ENCODE assay signal across 38 cellular contexts in the genomic region with DNA sequence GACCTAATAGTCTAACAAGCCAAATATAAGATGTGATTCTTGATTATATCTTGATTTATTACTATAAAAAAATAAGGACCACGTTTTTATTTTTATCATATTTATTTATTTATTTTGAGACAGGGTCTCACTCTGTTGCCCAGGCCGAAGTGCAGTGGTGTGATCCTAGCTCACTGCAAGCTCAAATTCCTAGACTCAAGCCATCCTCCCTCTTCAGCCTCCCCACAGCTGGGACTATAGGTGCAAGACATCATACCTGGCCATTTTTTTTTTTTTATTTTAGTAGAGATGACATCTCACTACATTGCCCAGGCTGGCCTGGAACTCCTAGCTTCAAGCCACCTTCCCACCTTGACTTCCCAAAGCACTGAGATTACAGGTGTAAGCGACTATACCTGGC.
"Had no signal": no experiment of that assay in that cellular context is flagged by ENCODE, and none has a peak within 500 bp of the region (broad histone marks: within the 10 kb centered on the region; RNA-seq: fewer than 3 reads in every experiment).

No MANE protein-coding gene starts in this region.

- H3K9me3 Mint-ChIP-seq: activated naive CD4-positive, alpha-beta T cell treated with anti-CD3 and anti-CD28 coated beads for 36 hours; activated naive CD4-positive, alpha-beta T cell treated with anti-CD3 and anti-CD28 coated beads, Interleukin-2, amount 10 ng/mL, durations not matched to agents 7 days and 5 days; activated naive CD4-positive, alpha-beta T cell treated with anti-CD3 and anti-CD28 coated beads, Interleukin-2, amount 50 U/mL, for 24 hours; activated naive CD4-positive, alpha-beta T cell treated with anti-CD3 and anti-CD28 coated beads, Interleukin-2, amount 50 U/mL, for 72 hours; activated naive CD8-positive, alpha-beta T cell treated with anti-CD3 and anti-CD28 coated beads for 36 hours; activated naive CD8-positive, alpha-beta T cell treated with anti-CD3 and anti-CD28 coated beads, Interleukin-2, amount 10 ng/mL, durations not matched to agents 7 days and 5 days; activated naive CD8-positive, alpha-beta T cell treated with anti-CD3 and anti-CD28 coated beads, Interleukin-2, amount 50 U/mL, for 24 hours; activated T-cell treated with anti-CD3 and anti-CD28 coated beads, Interleukin-2, amount 50 U/mL, for 24 hours; activated T-cell treated with anti-CD3 and anti-CD28 coated beads, Interleukin-2, amount 50 U/mL, for 4 hours; activated T-cell treated with anti-CD3 and anti-CD28 coated beads, Interleukin-2, amount 50 U/mL, for 72 hours; activated T-helper 1 cell treated with anti-CD3 and anti-CD28 coated beads, Interleukin-12 subunit alpha, Interleukin-12 subunit beta, Interleukin-2, Interleukin-4 antibody, amounts not matched to agents 30 ng/mL and 10 ng/mL and 1 ng/mL, durations not matched to agents 14 hours and 24 hours and 36 hours; activated T-helper 17 cell treated with anti-CD3 and anti-CD28 coated beads, Interleukin-2, amount 50 U/mL, for 72 hours; activated T-helper 2 cell treated with anti-CD3 and anti-CD28 coated beads, Interferon-gamma antibody, Interleukin-2, Interleukin-4, amounts not matched to agents 10 μg/mL and 5 μg/mL and 100 μg/mL, durations not matched to agents 14 hours and 24 hours and 36 hours; central memory CD8-positive, alpha-beta T cell had no signal

- H3K4me3 ChIP-seq: adrenal gland, ascending aorta, body of pancreas, breast epithelium, cardiac muscle cell had no signal

- H3K4me3 Mint-ChIP-seq: activated naive CD4-positive, alpha-beta T cell treated with anti-CD3 and anti-CD28 coated beads for 36 hours; activated naive CD4-positive, alpha-beta T cell treated with anti-CD3 and anti-CD28 coated beads, Interleukin-2, amount 10 ng/mL, durations not matched to agents 7 days and 5 days; activated naive CD4-positive, alpha-beta T cell treated with anti-CD3 and anti-CD28 coated beads, Interleukin-2, amount 50 U/mL, for 24 hours; activated naive CD8-positive, alpha-beta T cell; activated naive CD8-positive, alpha-beta T cell treated with anti-CD3 and anti-CD28 coated beads for 36 hours; activated naive CD8-positive, alpha-beta T cell treated with anti-CD3 and anti-CD28 coated beads, Interleukin-2, amount 10 ng/mL, durations not matched to agents 7 days and 5 days; activated naive CD8-positive, alpha-beta T cell treated with anti-CD3 and anti-CD28 coated beads, Interleukin-2, amount 50 U/mL, for 24 hours; activated T-cell treated with anti-CD3 and anti-CD28 coated beads, Interleukin-2, amount 50 U/mL, for 24 hours; activated T-cell treated with anti-CD3 and anti-CD28 coated beads, Interleukin-2, amount 50 U/mL, for 4 hours; activated T-cell treated with anti-CD3 and anti-CD28 coated beads, Interleukin-2, amount 50 U/mL, for 72 hours; activated T-helper 1 cell treated with anti-CD3 and anti-CD28 coated beads, Interleukin-12 subunit alpha, Interleukin-12 subunit beta, Interleukin-2, Interleukin-4 antibody, amounts not matched to agents 30 ng/mL and 10 ng/mL and 1 ng/mL, durations not matched to agents 14 hours and 24 hours and 36 hours; activated T-helper 17 cell treated with anti-CD3 and anti-CD28 coated beads, Interleukin-2, amount 50 U/mL, for 72 hours; brain; central memory CD8-positive, alpha-beta T cell had no signal

- ATAC-seq: activated naive CD4-positive, alpha-beta T cell treated with anti-CD3 and anti-CD28 coated beads, Interleukin-2, amount 50 U/mL, for 72 hours; activated naive CD8-positive, alpha-beta T cell treated with anti-CD3 and anti-CD28 coated beads, Interleukin-2, amount 50 U/mL, for 24 hours; activated T-cell treated with anti-CD3 and anti-CD28 coated beads, Interleukin-2, amount 50 U/mL, for 4 hours; activated T-cell treated with anti-CD3 and anti-CD28 coated beads, Interleukin-2, amount 50 U/mL, for 72 hours; activated T-helper 17 cell treated with anti-CD3 and anti-CD28 coated beads, Interleukin-2, amount 50 U/mL, for 72 hours; body of pancreas had no signal

- H3K27ac Mint-ChIP-seq: activated naive CD4-positive, alpha-beta T cell treated with anti-CD3 and anti-CD28 coated beads for 36 hours; activated naive CD4-positive, alpha-beta T cell treated with anti-CD3 and anti-CD28 coated beads, Interleukin-2, amount 10 ng/mL, durations not matched to agents 7 days and 5 days; activated naive CD4-positive, alpha-beta T cell treated with anti-CD3 and anti-CD28 coated beads, Interleukin-2, amount 50 U/mL, for 24 hours; activated naive CD4-positive, alpha-beta T cell treated with anti-CD3 and anti-CD28 coated beads, Interleukin-2, amount 50 U/mL, for 72 hours; activated naive CD8-positive, alpha-beta T cell; activated naive CD8-positive, alpha-beta T cell treated with anti-CD3 and anti-CD28 coated beads for 36 hours; activated naive CD8-positive, alpha-beta T cell treated with anti-CD3 and anti-CD28 coated beads, Interleukin-2, amount 10 ng/mL, durations not matched to agents 7 days and 5 days; activated naive CD8-positive, alpha-beta T cell treated with anti-CD3 and anti-CD28 coated beads, Interleukin-2, amount 50 U/mL, for 24 hours; activated T-cell treated with anti-CD3 and anti-CD28 coated beads, Interleukin-2, amount 50 U/mL, for 24 hours; activated T-cell treated with anti-CD3 and anti-CD28 coated beads, Interleukin-2, amount 50 U/mL, for 72 hours; activated T-helper 1 cell treated with anti-CD3 and anti-CD28 coated beads, Interleukin-12 subunit alpha, Interleukin-12 subunit beta, Interleukin-2, Interleukin-4 antibody, amounts not matched to agents 30 ng/mL and 10 ng/mL and 1 ng/mL, durations not matched to agents 14 hours and 24 hours and 36 hours; activated T-helper 17 cell treated with anti-CD3 and anti-CD28 coated beads, Interleukin-2, amount 50 U/mL, for 72 hours; activated T-helper 2 cell treated with anti-CD3 and anti-CD28 coated beads, Interferon-gamma antibody, Interleukin-2, Interleukin-4, amounts not matched to agents 10 μg/mL and 5 μg/mL and 100 μg/mL, durations not matched to agents 14 hours and 24 hours and 36 hours; brain had no signal

- H3K27me3 Mint-ChIP-seq: activated naive CD8-positive, alpha-beta T cell treated with anti-CD3 and anti-CD28 coated beads, Interleukin-2, amount 50 U/mL, for 24 hours had no signal

- H3K4me1 ChIP-seq: adrenal gland, breast epithelium had no signal

- H3K27ac ChIP-seq: adrenal gland, ascending aorta, body of pancreas, brain microvascular endothelial cell, breast epithelium, cardiac muscle cell had no signal

- DNase-seq: activated effector memory CD4-positive, alpha-beta T cell treated with anti-CD3 and anti-CD28 coated beads, Interleukin-2, amount 50 U/mL, for 16 hours; activated effector memory CD4-positive, alpha-beta T cell treated with Interleukin-2 at 50 U/mL for 16 hours; activated gamma-delta T cell; activated gamma-delta T cell treated with Interleukin-2 at 50 U/mL for 16 hours; activated naive CD4-positive, alpha-beta T cell; activated naive CD4-positive, alpha-beta T cell treated with anti-CD3 and anti-CD28 coated beads for 36 hours; activated naive CD4-positive, alpha-beta T cell treated with anti-CD3 and anti-CD28 coated beads, Interleukin-2, amount 10 ng/mL, durations not matched to agents 7 days and 5 days; activated naive CD4-positive, alpha-beta T cell treated with anti-CD3 and anti-CD28 coated beads, Interleukin-2, amount 50 U/mL, for 16 hours; activated naive CD4-positive, alpha-beta T cell treated with Interleukin-2 at 50 U/mL for 16 hours; activated naive CD8-positive, alpha-beta T cell treated with anti-CD3 and anti-CD28 coated beads for 36 hours; activated naive CD8-positive, alpha-beta T cell treated with anti-CD3 and anti-CD28 coated beads, Interleukin-2, amount 10 ng/mL, durations not matched to agents 7 days and 5 days; activated naive CD8-positive, alpha-beta T cell treated with anti-CD3 and anti-CD28 coated beads, Interleukin-2, amount 50 U/mL, for 24 hours; activated T-cell treated with anti-CD3 and anti-CD28 coated beads, Interleukin-2, amount 50 U/mL, for 1 hour; activated T-cell treated with anti-CD3 and anti-CD28 coated beads, Interleukin-2, amount 50 U/mL, for 24 hours; activated T-cell treated with anti-CD3 and anti-CD28 coated beads, Interleukin-2, amount 50 U/mL, for 4 hours; activated T-cell treated with anti-CD3 and anti-CD28 coated beads, Interleukin-2, amount 50 U/mL, for 48 hours; activated T-cell treated with anti-CD3 and anti-CD28 coated beads, Interleukin-2, amount 50 U/mL, for 72 hours; adrenal gland; amniotic stem cell; amygdala; anterior cingulate cortex; aorta; body of pancreas; brain microvascular endothelial cell; caudate nucleus; central memory CD4-positive, alpha-beta T cell; cerebellar nuclear complex had no signal

- H3K4me1 Mint-ChIP-seq: activated naive CD4-positive, alpha-beta T cell treated with anti-CD3 and anti-CD28 coated beads, Interleukin-2, amount 10 ng/mL, durations not matched to agents 7 days and 5 days; activated naive CD4-positive, alpha-beta T cell treated with anti-CD3 and anti-CD28 coated beads, Interleukin-2, amount 50 U/mL, for 24 hours; activated naive CD8-positive, alpha-beta T cell treated with anti-CD3 and anti-CD28 coated beads for 36 hours; activated naive CD8-positive, alpha-beta T cell treated with anti-CD3 and anti-CD28 coated beads, Interleukin-2, amount 10 ng/mL, durations not matched to agents 7 days and 5 days; activated naive CD8-positive, alpha-beta T cell treated with anti-CD3 and anti-CD28 coated beads, Interleukin-2, amount 50 U/mL, for 24 hours; activated T-helper 17 cell treated with anti-CD3 and anti-CD28 coated beads, Interleukin-2, amount 50 U/mL, for 72 hours; brain; central memory CD8-positive, alpha-beta T cell had no signal

- H3K9me3 ChIP-seq: adrenal gland, ascending aorta, body of pancreas, breast epithelium had no signal

- H3K36me3 ChIP-seq: adrenal gland, ascending aorta, brain microvascular endothelial cell, breast epithelium, cardiac muscle cell had no signal

- H3K36me3 Mint-ChIP-seq: activated naive CD4-positive, alpha-beta T cell treated with anti-CD3 and anti-CD28 coated beads, Interleukin-2, amount 10 ng/mL, durations not matched to agents 7 days and 5 days; activated naive CD4-positive, alpha-beta T cell treated with anti-CD3 and anti-CD28 coated beads, Interleukin-2, amount 50 U/mL, for 24 hours; activated naive CD4-positive, alpha-beta T cell treated with anti-CD3 and anti-CD28 coated beads, Interleukin-2, amount 50 U/mL, for 72 hours; activated naive CD8-positive, alpha-beta T cell; activated naive CD8-positive, alpha-beta T cell treated with anti-CD3 and anti-CD28 coated beads for 36 hours; activated naive CD8-positive, alpha-beta T cell treated with anti-CD3 and anti-CD28 coated beads, Interleukin-2, amount 10 ng/mL, durations not matched to agents 7 days and 5 days; brain had no signal
